In genomic region chr18:22124970-22125369, GRCh38 we compare ENCODE assay signal across 7 cellular contexts.
"Had no signal": no experiment of that assay in that cellular context is flagged by ENCODE, and none has a peak within 500 bp of the region (broad histone marks: within the 10 kb centered on the region; RNA-seq: fewer than 3 reads in every experiment).

No MANE protein-coding gene starts in this region.

- DNase-seq: GOT3, H7, HFFc6 had no signal

- H3K36me3 ChIP-seq: HAP-1 had no signal

- ATAC-seq: HCT116, HepG2 had no signal

- H3K4me1 ChIP-seq: HAP-1 had no signal

- H3K9me3 Mint-ChIP-seq: HFFc6 had no signal

- H3K36me3 Mint-ChIP-seq: IgD-negative memory B cell had no signal

- H3K4me3 Mint-ChIP-seq: HFFc6, IgD-negative memory B cell had no signal

- H3K9me3 ChIP-seq: HAP-1 had no signal

- H3K4me3 ChIP-seq: HAP-1 had no signal

- FAIRE-seq: HepG2 had no signal

- H3K27ac Mint-ChIP-seq: HFFc6, IgD-negative memory B cell had no signal
